10 cellular contexts compared by ENCODE assay signal in the genomic region with DNA sequence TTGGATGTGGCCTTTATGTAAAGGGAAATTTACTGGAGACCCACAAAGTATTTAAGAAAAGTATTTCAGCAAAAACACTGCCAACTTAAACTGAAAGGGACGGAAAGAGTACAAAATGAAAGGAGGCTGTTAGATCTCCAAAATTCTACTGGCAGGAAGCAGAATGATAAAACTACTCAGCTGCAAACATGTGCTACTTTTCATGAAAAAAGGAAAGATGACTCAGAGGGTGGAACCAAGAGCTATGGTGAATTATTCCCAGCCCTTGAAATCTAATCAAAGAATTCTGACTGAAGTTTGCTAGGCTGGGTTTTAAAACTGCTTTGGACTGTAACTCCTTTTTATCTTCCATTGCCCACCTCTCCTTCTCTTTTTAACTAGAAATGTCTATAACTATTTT. TPM values are rescaled to one million over a fixed set of nuclear protein-coding genes. Genes with fewer than 3 reads are reported as not detected.
DNase-seq lines count a peak whose midpoint lies in the region; ATAC-seq and TF ChIP-seq lines count a peak whose summit lies in the region.
"Had no signal": no experiment of that assay in that cellular context is flagged by ENCODE, and none has a peak within 500 bp of the region (broad histone marks: within the 10 kb centered on the region; RNA-seq: fewer than 3 reads in every experiment).

No MANE protein-coding gene starts in this region.

- peaks cover 4% of the 10 kb centered on the region for H3K9me3 Mint-ChIP-seq in osteocyte (ENCODE audit: unreplicated experiment)
- H3K9me3 Mint-ChIP-seq in natural killer cell treated with Interleukin-12 subunit alpha and Interleukin-12 subunit beta and Interleukin-15 and Interleukin-18, amount 100 ng/mL, for 72 hours: no peaks in the 10 kb centered on the region

- H3K36me3 ChIP-seq in BLaER1 treated with 17β-estradiol and CSF1 and Interleukin-3, amounts not matched to agents 10 nM and 100 nM: no peaks in the 10 kb centered on the region

- peak overlapping the region in 8 of 11 experiments; percentile 5 to 75 (median 52); a peak in 13 of 22 replicates for H3K27ac ChIP-seq in BLaER1 treated with 17β-estradiol and CSF1 and Interleukin-3, amounts not matched to agents 10 nM and 100 nM

- peak overlapping the region in 10 of 11 experiments; percentile 1 to 86 (median 56); a peak in 16 of 22 replicates for H3K4me2 ChIP-seq in BLaER1 treated with 17β-estradiol and CSF1 and Interleukin-3, amounts not matched to agents 10 nM and 100 nM

- H3K27me3 ChIP-seq in BLaER1 treated with 17β-estradiol and CSF1 and Interleukin-3, amounts not matched to agents 10 nM and 100 nM: no peaks in the 10 kb centered on the region

- peaks cover 23% of the 10 kb centered on the region for H3K4me1 Mint-ChIP-seq in osteocyte (ENCODE audit: unreplicated experiment)
- no peaks in the 10 kb centered on the region for H3K4me1 Mint-ChIP-seq in natural killer cell treated with Interleukin-12 subunit alpha and Interleukin-12 subunit beta and Interleukin-15 and Interleukin-18, amount 100 ng/mL, for 72 hours (ENCODE audit: low read depth in 2 of 2)

- H3K4me3 ChIP-seq in BLaER1 treated with 17β-estradiol and CSF1 and Interleukin-3, amounts not matched to agents 10 nM and 100 nM: peak overlapping the region in 1 of 10 experiments; percentile 6; a peak in 1 of 20 replicates
- H3K4me3 ChIP-seq in choroid plexus epithelial cell (ENCODE audit: low read depth, low read length): no peak overlapping the region

- H3K36me3 Mint-ChIP-seq in osteocyte (ENCODE audit: unreplicated experiment): no peaks in the 10 kb centered on the region
- H3K36me3 Mint-ChIP-seq in natural killer cell treated with Interleukin-12 subunit alpha and Interleukin-12 subunit beta and Interleukin-15 and Interleukin-18, amount 100 ng/mL, for 72 hours: no peaks in the 10 kb centered on the region

- H3K4me3 Mint-ChIP-seq in osteocyte (ENCODE audit: unreplicated experiment): no peak overlapping the region
- H3K4me3 Mint-ChIP-seq in natural killer cell treated with Interleukin-12 subunit alpha and Interleukin-12 subunit beta and Interleukin-15 and Interleukin-18, amount 100 ng/mL, for 72 hours: no peak overlapping the region

- no peak for ATAC-seq in natural killer cell treated with Interleukin-12 subunit alpha and Interleukin-12 subunit beta and Interleukin-15 and Interleukin-18, amount 100 ng/mL, for 72 hours
- ATAC-seq: left colon had no signal

- no peaks in the 10 kb centered on the region for H3K27me3 Mint-ChIP-seq in osteocyte (ENCODE audit: unreplicated experiment)
- peaks cover 12 to 43% of the 10 kb centered on the region in 2 donors for H3K27me3 Mint-ChIP-seq in natural killer cell treated with Interleukin-12 subunit alpha and Interleukin-12 subunit beta and Interleukin-15 and Interleukin-18, amount 100 ng/mL, for 72 hours

- no peak for TF ChIP-seq CTCF in choroid plexus epithelial cell (conservative IDR thresholded peaks at IDR 0.05; ENCODE audit: low read depth, low read length)
- no peak for TF ChIP-seq CTCF in osteocyte (IDR thresholded peaks at IDR 0.05)

- no peaks in the 10 kb centered on the region for H3K9me3 ChIP-seq in BLaER1 treated with 17β-estradiol and CSF1 and Interleukin-3, amounts not matched to agents 10 nM and 100 nM (replicated peaks in 1 of 11)

- H4K20me1 ChIP-seq in BLaER1 treated with 17β-estradiol and CSF1 and Interleukin-3, amounts not matched to agents 10 nM and 100 nM: no peaks in the 10 kb centered on the region

- peak overlapping the region; percentile 57 for H3K27ac Mint-ChIP-seq in osteocyte (ENCODE audit: unreplicated experiment)
- no peak overlapping the region for H3K27ac Mint-ChIP-seq in natural killer cell treated with Interleukin-12 subunit alpha and Interleukin-12 subunit beta and Interleukin-15 and Interleukin-18, amount 100 ng/mL, for 72 hours

- peak overlapping the region in 4 of 11 experiments; percentile 23 to 55 (median 38); a peak in 5 of 22 replicates for H3K9ac ChIP-seq in BLaER1 treated with 17β-estradiol and CSF1 and Interleukin-3, amounts not matched to agents 10 nM and 100 nM

- H3K4me1 ChIP-seq in BLaER1 treated with 17β-estradiol and CSF1 and Interleukin-3, amounts not matched to agents 10 nM and 100 nM: peaks cover 0 to 60% (median 32%) of the 10 kb centered on the region in 10 experiments; a peak in 14 of 20 replicates

- DNase-seq in NCI-H226: peak; percentile 42
- peak; percentile 67 for DNase-seq in choroid plexus epithelial cell (ENCODE audit: low read depth)
- DNase-seq in osteocyte (ENCODE audit: extremely low spot score, unreplicated experiment): no peak
- no peak for DNase-seq in NCI-H345 treated with DMSO at 0.1 percent for 48 hours (lab: John Stamatoyannopoulos, UW; ENCODE audit: unreplicated experiment)
- no peak for DNase-seq in pons (ENCODE audit: low spot score)
- no peak for DNase-seq in CD1c-positive myeloid dendritic cell (ENCODE audit: extremely low spot score)
- DNase-seq in natural killer cell treated with Interleukin-12 subunit alpha and Interleukin-12 subunit beta and Interleukin-15 and Interleukin-18, amount 100 ng/mL, for 72 hours (ENCODE audit: low spot score): no peak
- DNase-seq: left colon; stimulated activated CD4-positive, alpha-beta T cell treated with anti-CD3 and anti-CD28 coated beads, Interleukin-12 subunit alpha, Interleukin-12 subunit beta, amount 100 ng/mL, for 4 hours had no signal

RNA-seq across cellular contexts. Expression of a gene that starts 58.6 kb away (rescaled TPM):
- 18.0 and 21.0 TPM in 2 replicates for total RNA-seq in osteocyte
- under 1 TPM; 0.12 to 0.17 TPM for total RNA-seq in natural killer cell treated with Interleukin-12 subunit alpha and Interleukin-12 subunit beta and Interleukin-15 and Interleukin-18, amount 100 ng/mL, for 72 hours

Comparison
In these comparisons a context has a peak if more than half of its experiments do, and no peak if none do; other contexts are left out.
1. DNase-seq: peak in NCI-H226 (single experiment) and choroid plexus epithelial cell (single experiment); none in osteocyte (single experiment), NCI-H345 treated with DMSO at 0.1 percent for 48 hours (single experiment), pons (single experiment), CD1c-positive myeloid dendritic cell (single experiment) and natural killer cell treated with Interleukin-12 subunit alpha and Interleukin-12 subunit beta and Interleukin-15 and Interleukin-18, amount 100 ng/mL, for 72 hours (single experiment).
2. RNA of a gene that starts 58.6 kb away (total RNA-seq): 18.0 to 21.0 TPM in osteocyte; 0.12 to 0.17 TPM in natural killer cell treated with Interleukin-12 subunit alpha and Interleukin-12 subunit beta and Interleukin-15 and Interleukin-18, amount 100 ng/mL, for 72 hours; every median in the first group is over 10 times any median in the second.